Comparison of ENCODE assay signal across 8 cellular contexts in the genomic region with DNA sequence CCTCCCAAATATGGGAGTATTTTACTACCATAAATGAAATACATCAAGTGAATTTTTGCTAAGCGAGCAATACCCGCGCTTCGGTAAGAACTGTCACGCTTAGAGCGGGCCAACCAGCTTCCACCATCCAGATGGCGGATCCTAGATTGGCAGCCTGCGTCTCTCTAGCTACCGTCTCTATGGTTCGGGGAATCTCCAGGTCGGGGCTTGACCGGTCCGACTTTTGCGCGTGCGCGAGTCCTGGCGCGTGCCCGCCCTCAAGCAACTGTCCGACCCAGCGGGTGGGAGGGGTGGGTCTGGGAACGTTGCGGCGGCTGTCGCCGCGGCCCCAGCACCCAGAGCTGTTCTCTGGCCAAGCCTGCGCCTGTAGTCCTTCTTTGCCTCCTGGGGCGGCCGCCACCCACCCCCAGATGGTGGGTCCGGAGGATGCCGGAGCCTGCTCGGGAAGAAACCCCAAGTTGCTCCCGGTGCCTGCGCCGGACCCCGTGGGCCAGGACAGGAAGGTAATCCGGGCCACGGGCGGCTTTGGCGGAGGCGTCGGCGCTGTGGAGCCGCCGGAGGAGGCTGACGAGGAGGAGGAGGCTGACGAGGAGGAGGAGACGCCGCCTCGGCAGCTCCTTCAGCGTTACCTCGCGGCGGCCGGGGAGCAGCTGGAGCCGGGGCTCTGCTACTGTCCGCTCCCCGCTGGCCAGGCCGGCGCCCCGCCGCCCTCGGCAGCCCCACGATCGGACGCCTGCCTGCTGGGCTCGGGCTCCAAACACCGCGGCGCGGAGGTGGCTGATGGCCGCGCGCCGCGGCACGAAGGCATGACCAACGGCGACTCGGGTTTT. TPM values are rescaled to one million over a fixed set of nuclear protein-coding genes. Genes with fewer than 3 reads are reported as not detected.
DNase-seq lines count a peak whose midpoint lies in the region; ATAC-seq and TF ChIP-seq lines count a peak whose summit lies in the region.

A gene (plus strand): TSS at position 338 of the 830 bp plus-strand sequence. CDS start 73 bp downstream, at position 411.

- H3K4me3 ChIP-seq in mononuclear cell (ENCODE audit: low read length) (peak within 1 kb of the TSS; percentile 50), stomach (peak within 1 kb of the TSS; percentile 71 to 91 (median 88))

- ATAC-seq in GM19395 (IDR thresholded peaks at IDR 0.05; ENCODE audit: unreplicated experiment) = peak; percentile 70
- ATAC-seq in HG03457 (IDR thresholded peaks at IDR 0.05; ENCODE audit: unreplicated experiment) = peak; percentile 68
- ATAC-seq in esophagus mucosa = peak; percentile 87

- H3K27ac ChIP-seq in stomach = peak within 1 kb of the TSS; percentile 95 to 99 (median 97)

- DNase-seq in COLO668 (lab: John Stamatoyannopoulos, UW; ENCODE audit: unreplicated experiment) = peak; percentile 87
- DNase-seq in NCI-H524 treated with DMSO at 0.1 percent for 48 hours (lab: John Stamatoyannopoulos, UW) = peak; percentile 21
- DNase-seq in activated CD8-positive, alpha-beta memory T cell treated with anti-CD3 and anti-CD28 coated beads, Interleukin-2, amount 50 U/mL, for 4 hours = peak; percentile 21
- DNase-seq in stomach = peak; percentile 95

- TF ChIP-seq POLR2A in stomach (IDR thresholded peaks at IDR 0.05) = no peak

- H3K9me3 ChIP-seq in mononuclear cell (ENCODE audit: low read depth, low read length) (no peaks in the 10 kb centered on the region), stomach (no peaks in the 10 kb centered on the region)

- TF ChIP-seq CTCF in stomach (IDR thresholded peaks at IDR 0.05) = no peak

- intact Hi-C loops in stomach (cut with DNase I; ENCODE audit: low total_unique reads) = loop anchor here (5.0 kb wide), 1 partner anchor 35 kb away; no protein-coding TSS in a partner anchor

- H3K36me3 ChIP-seq in stomach = no peaks in the 10 kb centered on the region

- H3K27me3 ChIP-seq in mononuclear cell (ENCODE audit: insufficient read depth, low read length) (peaks cover 42% of the 10 kb centered on the region), stomach (peaks cover 0 to 21% (median 0%) of the 10 kb centered on the region in 3 donors)

- WGBS in stomach, 5 donors = 0 to 1% (median 1%) methylated on average over 36 to 82 of the region's 82 CpGs

- H3K4me1 ChIP-seq in mononuclear cell (ENCODE audit: insufficient read depth, low read length) (peaks cover 15% of the 10 kb centered on the region), stomach (peaks cover 9 to 37% (median 24%) of the 10 kb centered on the region in 4 donors)

- no peak for TF ChIP-seq EP300 in stomach (IDR thresholded peaks at IDR 0.05)

RNA-seq across cellular contexts. Expression of the gene that starts here (rescaled TPM):
- total RNA-seq in esophagus mucosa (3.6 TPM), mononuclear cell (18.2 TPM), stomach (100 to 1,000 TPM in 1 of 5 donors, 10 to 100 TPM in 4; 12.8 to 163 (median 26.8) TPM)
- polyA plus RNA-seq in stomach = 1 to 10 TPM; 4.1 to 5.4 (median 4.8) TPM

Comparison
In these comparisons a context has a peak if more than half of its experiments do, and no peak if none do; other contexts are left out.
1. Peak in every context shown above with its lines: DNase-seq, ATAC-seq, H3K4me3 ChIP-seq and H3K27ac ChIP-seq.
2. DNase-seq: peak in every context shown above with its lines; median percentile 95 in stomach; 87 in COLO668; 21 in NCI-H524 treated with DMSO at 0.1 percent for 48 hours; 21 in activated CD8-positive, alpha-beta memory T cell treated with anti-CD3 and anti-CD28 coated beads, Interleukin-2, amount 50 U/mL, for 4 hours.